Comparison of ENCODE assay signal across 17 cellular contexts in genomic region chr13:114073881-114074551, GRCh38. TPM values are rescaled to one million over a fixed set of nuclear protein-coding genes. Genes with fewer than 3 reads are reported as not detected.
DNase-seq lines count a peak whose midpoint lies in the region; ATAC-seq and TF ChIP-seq lines count a peak whose summit lies in the region.
"Had no signal": no experiment of that assay in that cellular context is flagged by ENCODE, and none has a peak within 500 bp of the region (broad histone marks: within the 10 kb centered on the region; RNA-seq: fewer than 3 reads in every experiment).

No MANE protein-coding gene starts in this region.

- H4K20me1 ChIP-seq in BLaER1 = peaks cover 78% of the 10 kb centered on the region

- H3K4me3 ChIP-seq in BLaER1 (no peak overlapping the region), A673 (ENCODE audit: low read depth, low read length, poor library complexity, severe bottlenecking) (no peak overlapping the region)
- H3K4me3 ChIP-seq: left lung, mucosa of descending colon, SJSA1, smooth muscle cell had no signal

- peaks cover 52% of the 10 kb centered on the region for H3K4me1 Mint-ChIP-seq in CD4-positive, alpha-beta T cell (ENCODE audit: low read depth)
- H3K4me1 Mint-ChIP-seq in activated naive CD8-positive, alpha-beta T cell (ENCODE audit: low read depth) = peaks cover 39% of the 10 kb centered on the region
- peaks cover 72% of the 10 kb centered on the region for H3K4me1 Mint-ChIP-seq in neural crest cell

- no peak overlapping the region for H3K4me3 Mint-ChIP-seq in CD4-positive, alpha-beta T cell
- no peak overlapping the region for H3K4me3 Mint-ChIP-seq in activated naive CD8-positive, alpha-beta T cell
- H3K4me3 Mint-ChIP-seq in neural crest cell = peak overlapping the region; percentile 23
- H3K4me3 Mint-ChIP-seq: B cell had no signal

- H3K4me1 ChIP-seq in BLaER1 (peaks cover 76% of the 10 kb centered on the region), A673 (ENCODE audit: insufficient read depth, low read length, poor library complexity, severe bottlenecking) (peaks cover 5% of the 10 kb centered on the region)
- H3K4me1 ChIP-seq: parathyroid adenoma had no signal

- peak overlapping the region; percentile 45 for H3K27ac ChIP-seq in BLaER1
- H3K27ac ChIP-seq in CD4-positive, alpha-beta T cell (ENCODE audit: low read depth, low read length) = no peak overlapping the region
- no peak overlapping the region for H3K27ac ChIP-seq in A673 (ENCODE audit: low read depth, low read length, poor library complexity, severe bottlenecking)
- H3K27ac ChIP-seq: left lung, parathyroid adenoma, SJSA1 had no signal

- no peak overlapping the region for H3K9ac ChIP-seq in BLaER1
- H3K9ac ChIP-seq: parathyroid adenoma had no signal

- in situ Hi-C loops in G401 (cut with HindIII; ENCODE audit: low sequenced_read_pairs) = no loop called here

- peak overlapping the region; percentile 12 for H3K27ac Mint-ChIP-seq in CD4-positive, alpha-beta T cell
- peak overlapping the region; percentile 86 for H3K27ac Mint-ChIP-seq in activated naive CD8-positive, alpha-beta T cell
- H3K27ac Mint-ChIP-seq in neural crest cell (ENCODE audit: unreplicated experiment) = peak overlapping the region; percentile 76
- H3K27ac Mint-ChIP-seq: B cell had no signal

- peaks cover 77% of the 10 kb centered on the region for H3K36me3 Mint-ChIP-seq in CD4-positive, alpha-beta T cell (ENCODE audit: low read depth)
- H3K36me3 Mint-ChIP-seq in activated naive CD8-positive, alpha-beta T cell = peaks cover 2% of the 10 kb centered on the region
- peaks cover 19% of the 10 kb centered on the region for H3K36me3 Mint-ChIP-seq in neural crest cell (ENCODE audit: low read depth)

- H3K27me3 Mint-ChIP-seq in CD4-positive, alpha-beta T cell = no peaks in the 10 kb centered on the region
- no peaks in the 10 kb centered on the region for H3K27me3 Mint-ChIP-seq in activated naive CD8-positive, alpha-beta T cell
- peaks cover 2% of the 10 kb centered on the region for H3K27me3 Mint-ChIP-seq in neural crest cell (ENCODE audit: low read depth)
- H3K27me3 Mint-ChIP-seq: B cell had no signal

- H3K9me3 Mint-ChIP-seq in CD4-positive, alpha-beta T cell = no peaks in the 10 kb centered on the region
- H3K9me3 Mint-ChIP-seq in activated naive CD8-positive, alpha-beta T cell (ENCODE audit: low read depth) = no peaks in the 10 kb centered on the region
- H3K9me3 Mint-ChIP-seq in neural crest cell = no peaks in the 10 kb centered on the region

- BruUV-seq in A673 (replicated peaks; lab: Mats Ljungman, UMichigan) = no TSS peak

- no peak for TF ChIP-seq CTCF in CD4-positive, alpha-beta T cell (IDR thresholded peaks at IDR 0.05)
- TF ChIP-seq CTCF in neural crest cell (conservative IDR thresholded peaks at IDR 0.05) (no peak), A673 (conservative IDR thresholded peaks at IDR 0.05; ENCODE audit: low read depth, low read length) (no peak)

- POLR2A ChIA-PET in CD4-positive, alpha-beta T cell (lab: Charles Lee) = interaction anchor here (1.1 kb wide), 1 partner anchor 21 kb away, joined by 3 read pairs; no protein-coding TSS in a partner anchor
- POLR2A ChIA-PET in A673 (lab: Charles Lee; ENCODE audit: low non-redundant PET) = no interaction called here

- DNase-seq in CD4-positive, alpha-beta T cell = no peak
- DNase-seq in neural crest cell (ENCODE audit: low read depth, low spot score) = no peak
- DNase-seq in DMS 273 treated with DMSO at 0.1 percent for 48 hours (lab: John Stamatoyannopoulos, UW) = no peak
- DNase-seq in G401 (ENCODE audit: low spot score) = no peak
- DNase-seq in A673 (ENCODE audit: low spot score) = no peak
- DNase-seq: activated CD8-positive, alpha-beta memory T cell treated with anti-CD3 and anti-CD28 coated beads, Interleukin-2, amount 50 U/mL, for 4 hours; NCI-H526 treated with DMSO at 0.1 percent for 48 hours; stimulated activated CD8-positive, alpha-beta memory T cell treated with anti-CD3 and anti-CD28 coated beads, Interleukin-4, amount 100 ng/mL, for 48 hours had no signal

- H3K36me3 ChIP-seq in BLaER1 = peaks cover 56% of the 10 kb centered on the region
- H3K36me3 ChIP-seq in A673 (ENCODE audit: insufficient read depth, low read length, poor library complexity, severe bottlenecking) = no peaks in the 10 kb centered on the region

- no peaks in the 10 kb centered on the region for H3K27me3 ChIP-seq in BLaER1
- H3K27me3 ChIP-seq in CD4-positive, alpha-beta T cell (ENCODE audit: control insufficient read depth, insufficient read depth, low read length) = no peaks in the 10 kb centered on the region
- H3K27me3 ChIP-seq in A673 (replicated peaks; ENCODE audit: insufficient read depth, low read depth, low read length, poor library complexity) = no peaks in the 10 kb centered on the region
- H3K27me3 ChIP-seq: left lung, SJSA1 had no signal

- no peak for ATAC-seq in CD4-positive, alpha-beta T cell (ENCODE audit: poor library complexity)
- ATAC-seq: esophagus mucosa, left lung, mucosa of descending colon had no signal

- peak overlapping the region; percentile 82 for H3K4me2 ChIP-seq in BLaER1
- H3K4me2 ChIP-seq: smooth muscle cell had no signal

- intact Hi-C loops in CD4-positive, alpha-beta T cell (cut with DNase I, micrococcal nuclease) = no loop called here
- intact Hi-C loops in A673 (cut with micrococcal nuclease; ENCODE audit: unreplicated experiment) = no loop called here

- H3K9me3 ChIP-seq in BLaER1 (no peaks in the 10 kb centered on the region; the same call in none of the 2 replicates), A673 (ENCODE audit: low read depth, low read length, poor library complexity, severe bottlenecking) (no peaks in the 10 kb centered on the region)
- no peaks in the 10 kb centered on the region for H3K9me3 ChIP-seq in CD4-positive, alpha-beta T cell (ENCODE audit: control insufficient read depth, low read length)
- H3K9me3 ChIP-seq: left lung, mucosa of descending colon, SJSA1 had no signal

- CTCF ChIA-PET in CD4-positive, alpha-beta T cell (lab: Charles Lee) = no interaction called here
- CTCF ChIA-PET in A673 (lab: Charles Lee) = no interaction called here

RNA-seq across cellular contexts. Expression of gene RASA3, which starts 58.4 kb away (rescaled TPM):
- 100 to 1,000 TPM; 181 to 184 TPM for total RNA-seq in CD4-positive, alpha-beta T cell
- 29.5 and 31.5 TPM in 2 replicates for total RNA-seq in neural crest cell
- 11.9 and 13.7 TPM in 2 replicates for total RNA-seq in G401 (2014; rRNA removed; shearing (Covaris generic))
- 22.1 and 24.1 TPM in 2 replicates for total RNA-seq in A673 (2021)

Comparison
In these comparisons a context has a peak if more than half of its experiments do, and no peak if none do; other contexts are left out.
1. H3K27ac Mint-ChIP-seq: peak in every context shown above with its lines; median percentile 86 in activated naive CD8-positive, alpha-beta T cell; 76 in neural crest cell; 12 in CD4-positive, alpha-beta T cell.